In the genomic region with DNA sequence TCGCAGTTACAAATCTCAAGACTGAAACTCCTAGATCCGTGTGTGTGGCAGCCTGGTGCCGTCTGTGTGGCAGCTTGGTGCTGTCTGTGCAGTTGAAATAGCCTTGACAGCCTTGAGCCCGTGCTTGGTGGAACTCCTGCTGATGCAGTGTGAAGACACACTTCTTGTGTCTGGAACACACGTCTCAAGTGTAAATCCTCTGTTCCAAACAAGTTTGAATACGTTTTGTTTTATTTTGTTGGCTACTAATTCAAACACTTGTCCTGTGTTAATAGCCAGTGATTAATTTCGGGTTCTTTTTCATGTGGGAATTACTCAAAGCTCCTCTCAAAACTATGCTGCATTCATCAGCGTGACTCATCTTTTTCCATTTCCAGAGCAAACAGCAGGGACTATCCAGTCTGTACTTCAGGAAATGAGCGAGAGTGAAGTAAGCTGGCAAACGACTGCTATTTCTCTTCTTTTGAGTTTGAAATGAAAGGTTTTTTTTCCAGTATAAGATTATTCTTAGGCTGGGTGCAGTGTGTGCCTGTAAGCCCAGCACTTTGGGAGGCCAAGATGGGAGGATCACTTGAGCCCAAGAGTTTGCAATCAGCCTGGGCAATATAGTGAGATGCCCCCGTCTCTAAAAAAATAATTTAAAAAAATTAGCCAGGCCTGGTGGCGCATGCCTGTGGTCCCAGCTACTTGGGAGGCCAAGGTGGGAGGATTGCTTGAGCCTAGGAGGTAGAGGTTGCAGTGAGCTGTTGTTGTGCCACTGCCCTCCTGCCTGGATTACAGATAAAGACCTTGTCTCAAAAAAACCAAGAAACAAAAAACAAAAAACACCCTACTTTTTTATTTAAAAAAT, we compare ENCODE assay signal across 1 cellular context.
TF ChIP-seq lines count a peak whose summit lies in the region.

No MANE protein-coding gene starts in this region.

TF ChIP-seq in SK-N-SH treated with all-trans-retinoic acid at 6 μM for 48 hours, 23 proteins besides CTCF, POLR2A, EP300 and RAD21 (continued from another document):
- TF ChIP-seq, protein P1, sequence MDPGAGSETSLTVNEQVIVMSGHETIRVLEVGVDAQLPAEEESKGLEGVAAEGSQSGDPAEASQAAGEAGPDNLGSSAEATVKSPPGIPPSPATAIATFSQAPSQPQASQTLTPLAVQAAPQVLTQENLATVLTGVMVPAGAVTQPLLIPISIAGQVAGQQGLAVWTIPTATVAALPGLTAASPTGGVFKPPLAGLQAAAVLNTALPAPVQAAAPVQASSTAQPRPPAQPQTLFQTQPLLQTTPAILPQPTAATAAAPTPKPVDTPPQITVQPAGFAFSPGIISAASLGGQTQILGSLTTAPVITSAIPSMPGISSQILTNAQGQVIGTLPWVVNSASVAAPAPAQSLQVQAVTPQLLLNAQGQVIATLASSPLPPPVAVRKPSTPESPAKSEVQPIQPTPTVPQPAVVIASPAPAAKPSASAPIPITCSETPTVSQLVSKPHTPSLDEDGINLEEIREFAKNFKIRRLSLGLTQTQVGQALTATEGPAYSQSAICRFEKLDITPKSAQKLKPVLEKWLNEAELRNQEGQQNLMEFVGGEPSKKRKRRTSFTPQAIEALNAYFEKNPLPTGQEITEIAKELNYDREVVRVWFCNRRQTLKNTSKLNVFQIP (CRISPR knock-in tag; IDR thresholded peaks at IDR 0.05; ENCODE audit: borderline replicate concordance, low read depth): no peak
TF ChIP-seq in SK-N-SH treated with all-trans-retinoic acid at 6 μM for 48 hours: peak in this region for 3.
